ENCODE assay signal across 34 cellular contexts in genomic region chr4:156733582-156733981, GRCh38.
"Had no signal": no experiment of that assay in that cellular context is flagged by ENCODE, and none has a peak within 500 bp of the region (broad histone marks: within the 10 kb centered on the region; RNA-seq: fewer than 3 reads in every experiment).

No MANE protein-coding gene starts in this region.

- H3K27me3 ChIP-seq: MG63 had no signal

- H3K36me3 ChIP-seq: MG63 had no signal

- H3K27ac ChIP-seq: KMS-11 had no signal

- H3K9ac ChIP-seq: KMS-11 had no signal

- DNase-seq: Karpas-422, Kasumi-1, KG1, MG63, MM.1S, MV-4-11, NCI-H1048, NCI-H1092, NCI-H1092 treated with DMSO at 0.1 percent for 48 hours, NCI-H1105, NCI-H1105 treated with DMSO at 0.1 percent for 48 hours, NCI-H1417 treated with DMSO at 0.1 percent for 48 hours, NCI-H1436, NCI-H146, NCI-H1694, NCI-H1694 treated with DMSO at 0.1 percent for 48 hours, NCI-H187, NCI-H187 treated with DMSO at 0.1 percent for 48 hours, NCI-H1930, NCI-H2029, NCI-H2029 treated with DMSO at 0.1 percent for 48 hours, NCI-H2081, NCI-H2081 treated with DMSO at 0.1 percent for 48 hours, NCI-H2107, NCI-H2171, NCI-H2171 treated with DMSO at 0.1 percent for 48 hours, NCI-H2227 treated with DMSO at 0.1 percent for 48 hours, NCI-H226, NCI-H345, NCI-H446, NCI-H446 treated with DMSO at 0.1 percent for 48 hours, NCI-H510A, NCI-H510A treated with DMSO at 0.1 percent for 48 hours had no signal

- H3K4me3 ChIP-seq: MG63 had no signal
